ENCODE assay signal across 8 cellular contexts in the genomic region with DNA sequence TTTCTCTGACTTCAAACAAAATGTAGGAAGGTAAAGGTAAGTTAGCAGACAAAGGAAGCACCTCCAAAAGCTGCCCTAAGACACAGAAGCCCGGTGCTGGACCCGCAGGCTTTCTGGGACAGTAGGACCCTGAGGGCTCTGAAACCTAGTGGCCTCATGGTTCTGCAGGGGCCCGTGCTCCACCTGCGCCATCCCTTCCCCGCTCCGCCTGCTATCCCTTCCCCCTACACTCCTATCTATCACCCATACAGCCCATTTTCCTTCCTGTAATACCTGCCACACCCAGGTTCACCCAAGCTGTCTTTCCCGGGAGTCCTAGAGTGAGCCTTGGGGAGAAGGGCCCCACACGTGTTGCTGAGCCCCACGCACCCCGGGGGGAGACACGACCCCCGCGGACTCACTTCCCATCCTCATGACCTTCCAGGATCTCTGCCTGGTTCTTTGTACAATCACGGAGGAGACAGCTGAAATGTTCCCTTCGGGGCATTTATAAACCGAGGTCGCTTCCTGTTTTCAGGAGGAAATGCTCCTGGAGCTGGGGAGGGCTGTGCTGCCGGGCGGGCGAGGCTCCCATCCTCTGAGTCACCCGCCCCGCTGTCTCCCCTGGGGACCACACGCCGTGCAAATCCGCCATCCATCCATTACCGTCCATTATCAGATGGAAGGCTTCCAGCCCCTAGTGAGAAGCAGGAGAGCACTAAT.
DNase-seq lines count a peak whose midpoint lies in the region; ATAC-seq and TF ChIP-seq lines count a peak whose summit lies in the region.
"Had no signal": no experiment of that assay in that cellular context is flagged by ENCODE, and none has a peak within 500 bp of the region (broad histone marks: within the 10 kb centered on the region; RNA-seq: fewer than 3 reads in every experiment).

No MANE protein-coding gene starts in this region.

- no peaks in the 10 kb centered on the region for H3K9me3 Mint-ChIP-seq in stimulated activated naive B cell treated with anti-CD40 and anti-IgM and Interleukin-4, amounts not matched to agents 10 μg/mL and 1 μg/mL and 100 μg/mL, for 72 hours

- H3K27me3 Mint-ChIP-seq in stimulated activated naive B cell treated with anti-CD40 and anti-IgM and Interleukin-4, amounts not matched to agents 10 μg/mL and 1 μg/mL and 100 μg/mL, for 72 hours = peaks cover 25 to 43% of the 10 kb centered on the region in 2 donors

- no peaks in the 10 kb centered on the region for H3K36me3 Mint-ChIP-seq in stimulated activated naive B cell treated with anti-CD40 and anti-IgM and Interleukin-4, amounts not matched to agents 10 μg/mL and 1 μg/mL and 100 μg/mL, for 72 hours

- TF ChIP-seq CTCF in omental fat pad (IDR thresholded peaks at IDR 0.05) = no peak

- H3K4me1 Mint-ChIP-seq in stimulated activated naive B cell treated with anti-CD40 and anti-IgM and Interleukin-4, amounts not matched to agents 10 μg/mL and 1 μg/mL and 100 μg/mL, for 72 hours = peaks cover 12 to 31% of the 10 kb centered on the region in 2 donors

- DNase-seq in LoVo (ENCODE audit: low spot score) (peak; percentile 63), SW480 (ENCODE audit: low spot score) (peak; percentile 16), hepatic stellate cell (ENCODE audit: low spot score) (peak; percentile 82), omental fat pad (ENCODE audit: low spot score) (no peak), NCI-H1694 (lab: John Stamatoyannopoulos, UW) (no peak), epidermal melanocyte (ENCODE audit: insufficient read length, low spot score) (no peak)
- DNase-seq in stimulated activated naive B cell treated with anti-CD40 and anti-IgM and Interleukin-4, amounts not matched to agents 10 μg/mL and 1 μg/mL and 100 μg/mL, for 72 hours = peak; percentile 11
- DNase-seq: activated naive CD4-positive, alpha-beta T cell had no signal

- peak overlapping the region; percentile 41 to 56 for H3K4me3 Mint-ChIP-seq in stimulated activated naive B cell treated with anti-CD40 and anti-IgM and Interleukin-4, amounts not matched to agents 10 μg/mL and 1 μg/mL and 100 μg/mL, for 72 hours

- no peak overlapping the region for H3K27ac Mint-ChIP-seq in stimulated activated naive B cell treated with anti-CD40 and anti-IgM and Interleukin-4, amounts not matched to agents 10 μg/mL and 1 μg/mL and 100 μg/mL, for 72 hours

- ATAC-seq in stimulated activated naive B cell treated with anti-CD40 and anti-IgM and Interleukin-4, amounts not matched to agents 10 μg/mL and 1 μg/mL and 100 μg/mL, for 72 hours (replicated peaks) = peak; percentile 73
- no peak for ATAC-seq in omental fat pad (ENCODE audit: low FRiP score)

Comparison
In these comparisons a context has a peak if more than half of its experiments do, and no peak if none do; other contexts are left out.
1. DNase-seq: peak in LoVo (single experiment), SW480 (single experiment), hepatic stellate cell (single experiment) and stimulated activated naive B cell treated with anti-CD40 and anti-IgM and Interleukin-4, amounts not matched to agents 10 μg/mL and 1 μg/mL and 100 μg/mL, for 72 hours (single experiment); none in omental fat pad (single experiment), NCI-H1694 (single experiment) and epidermal melanocyte (single experiment).